9 cellular contexts compared by ENCODE assay signal in the genomic region with DNA sequence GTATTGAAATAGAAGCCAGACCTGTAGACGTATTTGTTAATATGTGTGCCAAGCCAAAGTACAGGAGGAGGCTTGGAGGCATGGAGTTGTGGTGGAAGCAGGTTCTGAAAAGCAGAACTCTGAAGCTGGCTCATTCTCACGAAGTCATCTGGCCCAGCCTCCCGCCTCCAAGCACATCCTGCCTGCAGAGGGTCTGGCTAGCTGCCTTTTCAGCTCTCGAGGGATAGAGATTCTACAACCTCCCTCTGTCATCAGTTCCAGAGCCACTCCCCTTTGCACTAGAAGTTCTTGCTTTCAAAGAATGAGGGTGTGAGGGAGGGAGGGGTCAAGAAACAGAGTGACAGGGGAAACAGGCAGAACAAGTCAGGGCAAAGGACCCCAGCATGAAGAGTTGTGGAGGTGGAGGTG.
DNase-seq lines count a peak whose midpoint lies in the region; ATAC-seq and TF ChIP-seq lines count a peak whose summit lies in the region.
"Had no signal": no experiment of that assay in that cellular context is flagged by ENCODE, and none has a peak within 500 bp of the region (broad histone marks: within the 10 kb centered on the region; RNA-seq: fewer than 3 reads in every experiment).

No MANE protein-coding gene starts in this region.

- H4K20me1 ChIP-seq in hepatocyte (ENCODE audit: insufficient read depth, poor library complexity, severe bottlenecking): no peaks in the 10 kb centered on the region

- H3K36me3 Mint-ChIP-seq in stimulated activated memory B cell treated with anti-CD40 and anti-IgM and Interleukin-4, amounts not matched to agents 10 μg/mL and 1 μg/mL and 100 μg/mL, for 72 hours: no peaks in the 10 kb centered on the region
- H3K36me3 Mint-ChIP-seq in T-helper 2 cell treated with Interferon-gamma antibody and Interleukin-4, amounts not matched to agents 5 μg/mL and 100 μg/mL, for 36 hours (ENCODE audit: low read depth): no peaks in the 10 kb centered on the region

- H3K27me3 Mint-ChIP-seq in stimulated activated memory B cell treated with anti-CD40 and anti-IgM and Interleukin-4, amounts not matched to agents 10 μg/mL and 1 μg/mL and 100 μg/mL, for 72 hours: no peaks in the 10 kb centered on the region
- H3K27me3 Mint-ChIP-seq in T-helper 2 cell treated with Interferon-gamma antibody and Interleukin-4, amounts not matched to agents 5 μg/mL and 100 μg/mL, for 36 hours (ENCODE audit: low read depth): peaks cover 3% of the 10 kb centered on the region

- TF ChIP-seq CTCF in RWPE1 (conservative IDR thresholded peaks at IDR 0.05; ENCODE audit: low read depth) (no peak), hepatocyte (IDR thresholded peaks at IDR 0.05; ENCODE audit: poor library complexity) (no peak)

- H3K4me3 Mint-ChIP-seq in stimulated activated memory B cell treated with anti-CD40 and anti-IgM and Interleukin-4, amounts not matched to agents 10 μg/mL and 1 μg/mL and 100 μg/mL, for 72 hours: no peak overlapping the region
- no peak overlapping the region for H3K4me3 Mint-ChIP-seq in T-helper 2 cell treated with Interferon-gamma antibody and Interleukin-4, amounts not matched to agents 5 μg/mL and 100 μg/mL, for 36 hours

- H3K4me3 ChIP-seq in hepatocyte: no peak overlapping the region

- H3K36me3 ChIP-seq in hepatocyte (replicated peaks; ENCODE audit: insufficient read depth, low read depth): no peaks in the 10 kb centered on the region

- CTCF ChIA-PET in RWPE1 (lab: Yijun Ruan, JAX): interaction anchor here (0.6 kb wide), 1 partner anchor 14 kb away, joined by 3 read pairs; no protein-coding TSS in a partner anchor

- no peaks in the 10 kb centered on the region for H3K27me3 ChIP-seq in hepatocyte

- no peaks in the 10 kb centered on the region for H3K9me2 ChIP-seq in hepatocyte (replicated peaks; ENCODE audit: insufficient read depth)

- WGBS in hepatocyte (ENCODE audit: low lambda C conversion rate, missing lambda C conversion rate): 42% methylated on average over 4 of the region's 4 CpGs

- POLR2A ChIA-PET in RWPE1 (lab: Yijun Ruan, JAX; ENCODE audit: low non-redundant PET): no interaction called here

- no peaks in the 10 kb centered on the region for H3K9me3 Mint-ChIP-seq in stimulated activated memory B cell treated with anti-CD40 and anti-IgM and Interleukin-4, amounts not matched to agents 10 μg/mL and 1 μg/mL and 100 μg/mL, for 72 hours
- no peaks in the 10 kb centered on the region for H3K9me3 Mint-ChIP-seq in T-helper 2 cell treated with Interferon-gamma antibody and Interleukin-4, amounts not matched to agents 5 μg/mL and 100 μg/mL, for 36 hours

- H3K79me2 ChIP-seq in hepatocyte: no peaks in the 10 kb centered on the region

- peak; percentile 58 for ATAC-seq in GM21515 (IDR thresholded peaks at IDR 0.05; ENCODE audit: unreplicated experiment)
- peak; percentile 66 for ATAC-seq in stimulated activated memory B cell treated with anti-CD40 and anti-IgM and Interleukin-4, amounts not matched to agents 10 μg/mL and 1 μg/mL and 100 μg/mL, for 72 hours

- H3K4me1 Mint-ChIP-seq in stimulated activated memory B cell treated with anti-CD40 and anti-IgM and Interleukin-4, amounts not matched to agents 10 μg/mL and 1 μg/mL and 100 μg/mL, for 72 hours: peaks cover 32% of the 10 kb centered on the region
- peaks cover 14% of the 10 kb centered on the region for H3K4me1 Mint-ChIP-seq in T-helper 2 cell treated with Interferon-gamma antibody and Interleukin-4, amounts not matched to agents 5 μg/mL and 100 μg/mL, for 36 hours (ENCODE audit: low read depth)

- no peak overlapping the region for H2AFZ ChIP-seq in hepatocyte

- no peak overlapping the region for H3K27ac Mint-ChIP-seq in stimulated activated memory B cell treated with anti-CD40 and anti-IgM and Interleukin-4, amounts not matched to agents 10 μg/mL and 1 μg/mL and 100 μg/mL, for 72 hours
- no peak overlapping the region for H3K27ac Mint-ChIP-seq in T-helper 2 cell treated with Interferon-gamma antibody and Interleukin-4, amounts not matched to agents 5 μg/mL and 100 μg/mL, for 36 hours

- DNase-seq in EH (ENCODE audit: low read depth): peak; percentile 48
- DNase-seq in RWPE1 (ENCODE audit: low spot score): peak; percentile 92
- peak; percentile 62 for DNase-seq in hepatocyte (ENCODE audit: low spot score)
- DNase-seq in NCI-H748 treated with DMSO at 0.1 percent for 48 hours (lab: John Stamatoyannopoulos, UW): no peak
- DNase-seq in T-helper 2 cell treated with Interferon-gamma antibody and Interleukin-4, amounts not matched to agents 5 μg/mL and 100 μg/mL, for 36 hours (ENCODE audit: low spot score): no peak
- DNase-seq in DMS153 treated with DMSO at 0.1 percent for 48 hours (lab: John Stamatoyannopoulos, UW; ENCODE audit: unreplicated experiment): no peak

- H3K27ac ChIP-seq in RWPE1 (peak overlapping the region; percentile 23), hepatocyte (no peak overlapping the region)
- H3K27ac ChIP-seq: KMS-11 had no signal

- no peak overlapping the region for H3K4me2 ChIP-seq in hepatocyte
- H3K4me2 ChIP-seq: KMS-11 had no signal

- no peaks in the 10 kb centered on the region for H3K9me3 ChIP-seq in hepatocyte (ENCODE audit: low read depth)

- H3K4me1 ChIP-seq in hepatocyte (ENCODE audit: insufficient read depth): peaks cover 4% of the 10 kb centered on the region

Comparison
In these comparisons a context has a peak if more than half of its experiments do, and no peak if none do; other contexts are left out.
1. DNase-seq: peak in EH (single experiment), RWPE1 (single experiment) and hepatocyte (single experiment); none in NCI-H748 treated with DMSO at 0.1 percent for 48 hours (single experiment), T-helper 2 cell treated with Interferon-gamma antibody and Interleukin-4, amounts not matched to agents 5 μg/mL and 100 μg/mL, for 36 hours (single experiment) and DMS153 treated with DMSO at 0.1 percent for 48 hours (single experiment).